In the genomic region with DNA sequence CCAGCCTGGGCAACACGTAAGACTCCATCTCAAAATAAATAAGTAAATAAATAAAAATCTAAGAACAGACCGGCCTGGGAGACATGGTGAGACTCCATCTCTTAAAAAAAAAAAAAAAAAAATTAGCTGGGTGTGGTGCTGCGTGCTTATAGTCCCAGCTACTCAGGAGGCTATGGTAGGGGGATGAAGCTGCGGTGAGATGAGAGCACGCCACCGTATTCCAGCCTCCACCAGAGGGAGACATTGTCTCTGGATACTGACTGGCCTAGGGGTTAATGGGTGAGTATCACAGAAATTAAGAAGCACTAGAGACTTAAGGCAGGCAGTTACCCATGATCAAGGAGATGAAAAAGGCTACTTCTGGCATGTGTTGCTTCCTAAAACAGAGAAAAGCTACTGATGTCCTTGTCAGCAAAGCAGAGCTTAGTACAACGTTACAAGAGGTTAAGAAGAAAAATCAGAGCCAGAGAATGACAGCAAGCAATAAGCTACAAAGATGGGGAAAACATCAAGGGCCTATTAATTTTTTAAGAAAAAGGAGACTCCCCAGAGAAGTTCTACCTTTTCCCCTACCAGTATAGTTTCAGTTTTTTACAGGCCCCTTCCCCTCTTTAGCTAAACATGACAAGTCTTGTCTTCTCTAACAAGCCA, we compare ENCODE assay signal across 1 cellular context.
TF ChIP-seq lines count a peak whose summit lies in the region.

No MANE protein-coding gene starts in this region.

TF ChIP-seq in K562, 482 proteins besides CTCF, POLR2A, EP300 and RAD21 (continued from another document):
- TF ChIP-seq, protein P1, sequence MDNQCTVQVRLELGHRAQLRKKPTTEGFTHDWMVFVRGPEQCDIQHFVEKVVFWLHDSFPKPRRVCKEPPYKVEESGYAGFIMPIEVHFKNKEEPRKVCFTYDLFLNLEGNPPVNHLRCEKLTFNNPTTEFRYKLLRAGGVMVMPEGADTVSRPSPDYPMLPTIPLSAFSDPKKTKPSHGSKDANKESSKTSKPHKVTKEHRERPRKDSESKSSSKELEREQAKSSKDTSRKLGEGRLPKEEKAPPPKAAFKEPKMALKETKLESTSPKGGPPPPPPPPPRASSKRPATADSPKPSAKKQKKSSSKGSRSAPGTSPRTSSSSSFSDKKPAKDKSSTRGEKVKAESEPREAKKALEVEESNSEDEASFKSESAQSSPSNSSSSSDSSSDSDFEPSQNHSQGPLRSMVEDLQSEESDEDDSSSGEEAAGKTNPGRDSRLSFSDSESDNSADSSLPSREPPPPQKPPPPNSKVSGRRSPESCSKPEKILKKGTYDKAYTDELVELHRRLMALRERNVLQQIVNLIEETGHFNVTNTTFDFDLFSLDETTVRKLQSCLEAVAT (IDR thresholded peaks at IDR 0.05) = 0 out of 4 replicates have a peak, but pooled peaks of 1 of the 2 experiments have one; percentile 42
- TF ChIP-seq KAT2B (IDR thresholded peaks at IDR 0.05; ENCODE audit: low read depth, low read length) (no peak), ZNF830 (CRISPR knock-in tag; IDR thresholded peaks at IDR 0.05) (no peak)
TF ChIP-seq in K562: peak in this region for 13.
